6 cellular contexts compared by ENCODE assay signal in the genomic region with DNA sequence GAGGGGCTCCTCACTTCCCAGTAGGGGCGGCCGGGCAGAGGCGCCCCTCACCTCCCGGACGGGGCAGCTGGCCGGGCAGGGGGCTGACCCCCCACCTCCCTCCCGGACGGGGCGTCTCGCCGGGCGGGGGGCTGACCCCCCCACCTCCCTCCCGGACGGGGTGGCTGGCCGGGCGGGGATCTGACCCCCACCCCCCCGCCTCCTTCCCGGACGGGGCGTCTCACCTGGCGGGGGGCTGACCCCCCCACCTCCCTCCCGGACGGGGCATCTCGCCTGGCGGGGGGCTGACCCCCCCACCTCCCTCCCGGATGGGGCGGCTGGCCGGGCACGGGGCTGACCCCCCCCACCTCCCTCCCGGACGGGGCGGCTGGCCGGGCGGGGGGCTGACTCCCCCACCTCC. TPM values are rescaled to one million over a fixed set of nuclear protein-coding genes. Genes with fewer than 3 reads are reported as not detected.
DNase-seq lines count a peak whose midpoint lies in the region; ATAC-seq and TF ChIP-seq lines count a peak whose summit lies in the region.
"Not testable (repeated sequence)": the region's sequence is repeated elsewhere in the genome, so short reads cannot be mapped to it uniquely, and the experiment has no call there.
"Had no signal": no experiment of that assay in that cellular context is flagged by ENCODE, and none has a peak within 500 bp of the region (broad histone marks: within the 10 kb centered on the region; RNA-seq: fewer than 3 reads in every experiment).

No MANE protein-coding gene starts in this region.

- not testable (repeated sequence) for H3K36me3 Mint-ChIP-seq in glutamatergic neuron (ENCODE audit: unreplicated experiment); stimulated activated memory B cell treated with anti-CD40 and anti-IgM and Interleukin-4, amounts not matched to agents 10 μg/mL and 1 μg/mL and 100 μg/mL, for 72 hours

- H3K27me3 Mint-ChIP-seq in glutamatergic neuron (ENCODE audit: unreplicated experiment); stimulated activated memory B cell treated with anti-CD40 and anti-IgM and Interleukin-4, amounts not matched to agents 10 μg/mL and 1 μg/mL and 100 μg/mL, for 72 hours; stimulated activated naive CD8-positive, alpha-beta T cell treated with anti-CD3 and anti-CD28 coated beads, Interleukin-15, amount 100 ng/mL, for 72 hours: not testable (repeated sequence)

- H3K9me3 Mint-ChIP-seq in glutamatergic neuron (ENCODE audit: unreplicated experiment); stimulated activated memory B cell treated with anti-CD40 and anti-IgM and Interleukin-4, amounts not matched to agents 10 μg/mL and 1 μg/mL and 100 μg/mL, for 72 hours; stimulated activated naive CD8-positive, alpha-beta T cell treated with anti-CD3 and anti-CD28 coated beads, Interleukin-15, amount 100 ng/mL, for 72 hours: not testable (repeated sequence)

- not testable (repeated sequence) for TF ChIP-seq CTCF in glutamatergic neuron (IDR thresholded peaks at IDR 0.05; ENCODE audit: partially characterized antibody, unreplicated experiment)

- peak; percentile 61 for ATAC-seq in stimulated activated memory B cell treated with anti-CD40 and anti-IgM and Interleukin-4, amounts not matched to agents 10 μg/mL and 1 μg/mL and 100 μg/mL, for 72 hours
- peak; percentile 68 for ATAC-seq in stimulated activated naive CD8-positive, alpha-beta T cell treated with anti-CD3 and anti-CD28 coated beads, Interleukin-15, amount 100 ng/mL, for 72 hours

- peak; percentile 23 for DNase-seq in glutamatergic neuron
- DNase-seq in stimulated activated naive CD8-positive, alpha-beta T cell treated with anti-CD3 and anti-CD28 coated beads, Interleukin-15, amount 100 ng/mL, for 72 hours: not testable (repeated sequence)

- not testable (repeated sequence) for H3K4me1 Mint-ChIP-seq in glutamatergic neuron (ENCODE audit: low read depth, unreplicated experiment)
- H3K4me1 Mint-ChIP-seq in stimulated activated memory B cell treated with anti-CD40 and anti-IgM and Interleukin-4, amounts not matched to agents 10 μg/mL and 1 μg/mL and 100 μg/mL, for 72 hours: peaks cover 16% of the 10 kb centered on the region
- H3K4me1 Mint-ChIP-seq in stimulated activated naive CD8-positive, alpha-beta T cell treated with anti-CD3 and anti-CD28 coated beads, Interleukin-15, amount 100 ng/mL, for 72 hours: peaks cover 11% of the 10 kb centered on the region

- H3K4me3 Mint-ChIP-seq in glutamatergic neuron (ENCODE audit: unreplicated experiment); stimulated activated memory B cell treated with anti-CD40 and anti-IgM and Interleukin-4, amounts not matched to agents 10 μg/mL and 1 μg/mL and 100 μg/mL, for 72 hours; stimulated activated naive CD8-positive, alpha-beta T cell treated with anti-CD3 and anti-CD28 coated beads, Interleukin-15, amount 100 ng/mL, for 72 hours: not testable (repeated sequence)

- H3K27ac Mint-ChIP-seq in glutamatergic neuron (ENCODE audit: unreplicated experiment); stimulated activated memory B cell treated with anti-CD40 and anti-IgM and Interleukin-4, amounts not matched to agents 10 μg/mL and 1 μg/mL and 100 μg/mL, for 72 hours; stimulated activated naive CD8-positive, alpha-beta T cell treated with anti-CD3 and anti-CD28 coated beads, Interleukin-15, amount 100 ng/mL, for 72 hours: not testable (repeated sequence)

RNA-seq across cellular contexts. Expression of gene AGFG2, which starts 15.8 kb away (rescaled TPM):
- 5.7 TPM for total RNA-seq in glutamatergic neuron (ENCODE audit: unreplicated experiment)

RNA-seq across cellular contexts. Expression of gene NYAP1, which starts 39.5 kb away (rescaled TPM):
- 36.6 TPM for total RNA-seq in glutamatergic neuron (ENCODE audit: unreplicated experiment)
- total RNA-seq: A172, B cell had no signal

RNA-seq across cellular contexts. Expression of gene TSC22D4, which starts 44.2 kb away (rescaled TPM):
- 39.6 TPM for total RNA-seq in glutamatergic neuron (ENCODE audit: unreplicated experiment)

RNA-seq across cellular contexts. Expression of gene SAP25, which starts 50.5 kb away (rescaled TPM):
- total RNA-seq in glutamatergic neuron (ENCODE audit: unreplicated experiment): 8.0 TPM

RNA-seq across cellular contexts. Expression of gene SPACDR, which starts 59.1 kb away (rescaled TPM):
- total RNA-seq in glutamatergic neuron (ENCODE audit: unreplicated experiment): 1.7 TPM
- total RNA-seq: Daoy had no signal
